ENCODE assay signal across 8 cellular contexts in genomic region chr9:98807070-98807810, GRCh38. TPM values are rescaled to one million over a fixed set of nuclear protein-coding genes. Genes with fewer than 3 reads are reported as not detected.
DNase-seq lines count a peak whose midpoint lies in the region; ATAC-seq and TF ChIP-seq lines count a peak whose summit lies in the region.

Gene GALNT12 (plus strand): TSS chr9:98807670. CDS start chr9:98807699, 29 bp downstream.

- peaks cover 57% of the 10 kb centered on the region for H3K27me3 Mint-ChIP-seq in activated T-helper 1 cell treated with anti-CD3 and anti-CD28 coated beads, Interleukin-12 subunit alpha, Interleukin-12 subunit beta, Interleukin-2, Interleukin-4 antibody, amounts not matched to agents 30 ng/mL and 10 ng/mL and 1 ng/mL, durations not matched to agents 14 hours and 24 hours and 36 hours (ENCODE audit: insufficient read depth)
- peaks cover 72% of the 10 kb centered on the region for H3K27me3 Mint-ChIP-seq in osteocyte (ENCODE audit: unreplicated experiment)

- peak within 1 kb of the TSS; percentile 86 for H3K4me3 Mint-ChIP-seq in activated T-helper 1 cell treated with anti-CD3 and anti-CD28 coated beads, Interleukin-12 subunit alpha, Interleukin-12 subunit beta, Interleukin-2, Interleukin-4 antibody, amounts not matched to agents 30 ng/mL and 10 ng/mL and 1 ng/mL, durations not matched to agents 14 hours and 24 hours and 36 hours
- peak within 1 kb of the TSS; percentile 70 for H3K4me3 Mint-ChIP-seq in osteocyte (ENCODE audit: unreplicated experiment)

- peak within 1 kb of the TSS; percentile 53 to 60 for H3K4me3 ChIP-seq in foreskin fibroblast (ENCODE audit: low read depth in 1 of 2, low read length in 2 of 2)
- peak within 1 kb of the TSS; percentile 90 for H3K4me3 ChIP-seq in urinary bladder (ENCODE audit: low read depth, low read length)

- no peaks in the 10 kb centered on the region for H3K36me3 ChIP-seq in urinary bladder (ENCODE audit: insufficient read depth)

- ATAC-seq in GM19438 (IDR thresholded peaks at IDR 0.05; ENCODE audit: low read depth, unreplicated experiment) (peak; percentile 66), GM19452 (IDR thresholded peaks at IDR 0.05; ENCODE audit: unreplicated experiment) (no peak)

- in situ Hi-C loops in ACHN (cut with HindIII; ENCODE audit: low pct_ligation_motif_present, low pct_unique_long_range_greater_than_20kb, low sequenced_read_pairs), result no loop called here

- intact Hi-C loops in activated T-helper 1 cell treated with anti-CD3 and anti-CD28 coated beads, Interleukin-12 subunit alpha, Interleukin-12 subunit beta, Interleukin-2, Interleukin-4 antibody, amounts not matched to agents 30 ng/mL and 10 ng/mL and 1 ng/mL, durations not matched to agents 14 hours and 24 hours and 36 hours (cut with micrococcal nuclease), result loop anchor here (1.0 to 5.0 kb wide), 2 partner anchors 11 to 1790 kb away; partner anchors contain the start of gene ANKS6

- H3K27ac Mint-ChIP-seq in activated T-helper 1 cell treated with anti-CD3 and anti-CD28 coated beads, Interleukin-12 subunit alpha, Interleukin-12 subunit beta, Interleukin-2, Interleukin-4 antibody, amounts not matched to agents 30 ng/mL and 10 ng/mL and 1 ng/mL, durations not matched to agents 14 hours and 24 hours and 36 hours, result no peak within 1 kb of the TSS
- no peak within 1 kb of the TSS for H3K27ac Mint-ChIP-seq in osteocyte (ENCODE audit: unreplicated experiment)

- H3K36me3 Mint-ChIP-seq in activated T-helper 1 cell treated with anti-CD3 and anti-CD28 coated beads, Interleukin-12 subunit alpha, Interleukin-12 subunit beta, Interleukin-2, Interleukin-4 antibody, amounts not matched to agents 30 ng/mL and 10 ng/mL and 1 ng/mL, durations not matched to agents 14 hours and 24 hours and 36 hours (ENCODE audit: low read depth), result peaks cover 2% of the 10 kb centered on the region
- no peaks in the 10 kb centered on the region for H3K36me3 Mint-ChIP-seq in osteocyte (ENCODE audit: unreplicated experiment)

- TF ChIP-seq CTCF in foreskin fibroblast (IDR thresholded peaks at IDR 0.05; ENCODE audit: low read depth, low read length) (no peak), osteocyte (IDR thresholded peaks at IDR 0.05) (no peak)

- H3K9me3 Mint-ChIP-seq in activated T-helper 1 cell treated with anti-CD3 and anti-CD28 coated beads, Interleukin-12 subunit alpha, Interleukin-12 subunit beta, Interleukin-2, Interleukin-4 antibody, amounts not matched to agents 30 ng/mL and 10 ng/mL and 1 ng/mL, durations not matched to agents 14 hours and 24 hours and 36 hours, result no peaks in the 10 kb centered on the region
- no peaks in the 10 kb centered on the region for H3K9me3 Mint-ChIP-seq in osteocyte (ENCODE audit: unreplicated experiment)

- DNase-seq in ACHN (peak; percentile 55), NCI-H510A (lab: John Stamatoyannopoulos, UW) (peak; percentile 32), foreskin fibroblast (peak in 1 of 2 donors; percentile 56), osteocyte (ENCODE audit: extremely low spot score, unreplicated experiment) (no peak)
- peak; percentile 21 for DNase-seq in activated T-helper 1 cell treated with anti-CD3 and anti-CD28 coated beads, Interleukin-12 subunit alpha, Interleukin-12 subunit beta, Interleukin-2, Interleukin-4 antibody, amounts not matched to agents 30 ng/mL and 10 ng/mL and 1 ng/mL, durations not matched to agents 14 hours and 24 hours and 36 hours (ENCODE audit: low spot score)

- 5% methylated on average over 50 of the region's 50 CpGs for WGBS in urinary bladder

- no peak within 1 kb of the TSS for H3K27ac ChIP-seq in urinary bladder (ENCODE audit: low read depth)

- H3K4me1 ChIP-seq in urinary bladder (ENCODE audit: insufficient read depth), result peaks cover 2% of the 10 kb centered on the region

- peaks cover 12% of the 10 kb centered on the region for H3K4me1 Mint-ChIP-seq in activated T-helper 1 cell treated with anti-CD3 and anti-CD28 coated beads, Interleukin-12 subunit alpha, Interleukin-12 subunit beta, Interleukin-2, Interleukin-4 antibody, amounts not matched to agents 30 ng/mL and 10 ng/mL and 1 ng/mL, durations not matched to agents 14 hours and 24 hours and 36 hours (ENCODE audit: low read depth)
- peaks cover 10% of the 10 kb centered on the region for H3K4me1 Mint-ChIP-seq in osteocyte (ENCODE audit: unreplicated experiment)

RNA-seq across cellular contexts. Expression of gene GALNT12, which starts in this region (rescaled TPM):
- total RNA-seq in activated T-helper 1 cell treated with anti-CD3 and anti-CD28 coated beads, Interleukin-12 subunit alpha, Interleukin-12 subunit beta, Interleukin-2, Interleukin-4 antibody, amounts not matched to agents 30 ng/mL and 10 ng/mL and 1 ng/mL, durations not matched to agents 14 hours and 24 hours and 36 hours, result 2.3 and 2.5 TPM in 2 replicates
- total RNA-seq in osteocyte (not detected in 2 replicates), urinary bladder (13.0 TPM)
- polyA plus RNA-seq in urinary bladder, result 12.6 TPM
